20 cellular contexts compared by ENCODE assay signal in genomic region chr6:89602136-89602535, GRCh38. TPM values are rescaled to one million over a fixed set of nuclear protein-coding genes. Genes with fewer than 3 reads are reported as not detected.
DNase-seq lines count a peak whose midpoint lies in the region; ATAC-seq and TF ChIP-seq lines count a peak whose summit lies in the region.
"Had no signal": no experiment of that assay in that cellular context is flagged by ENCODE, and none has a peak within 500 bp of the region (broad histone marks: within the 10 kb centered on the region; RNA-seq: fewer than 3 reads in every experiment).

No MANE protein-coding gene starts in this region.

- peaks cover 4% of the 10 kb centered on the region for H3K4me1 Mint-ChIP-seq in neural progenitor cell

- no peaks in the 10 kb centered on the region for H3K27me3 Mint-ChIP-seq in neural progenitor cell (ENCODE audit: insufficient read depth, low read depth)
- H3K27me3 Mint-ChIP-seq: B cell; CD4-positive, CD25-positive, alpha-beta regulatory T cell had no signal

- no peak overlapping the region for H2AFZ ChIP-seq in neural progenitor cell (replicated peaks)

- no peaks in the 10 kb centered on the region for H3K36me3 ChIP-seq in neural progenitor cell
- H3K36me3 ChIP-seq: BLaER1 had no signal

- no peak for TF ChIP-seq CTCF in neural progenitor cell (IDR thresholded peaks at IDR 0.05)

- no peak overlapping the region for H3K4me3 Mint-ChIP-seq in neural progenitor cell
- H3K4me3 Mint-ChIP-seq: B cell; CD4-positive, CD25-positive, alpha-beta regulatory T cell; CD8-positive, alpha-beta T cell had no signal

- H3K9me3 Mint-ChIP-seq in neural progenitor cell = no peaks in the 10 kb centered on the region
- H3K9me3 Mint-ChIP-seq: CD8-positive, alpha-beta T cell had no signal

- DNase-seq in NCI-H510A treated with DMSO at 0.1 percent for 48 hours (lab: John Stamatoyannopoulos, UW) (peak; percentile 26), NCI-H510A (lab: John Stamatoyannopoulos, UW) (no peak), left kidney (ENCODE audit: low read depth, low spot score) (peak; percentile 96), neural progenitor cell (ENCODE audit: low spot score) (no peak), LoVo (ENCODE audit: low spot score) (no peak), NCI-H2029 treated with DMSO at 0.1 percent for 48 hours (lab: John Stamatoyannopoulos, UW) (no peak), sciatic nerve (ENCODE audit: low spot score) (no peak)
- no peak for DNase-seq in activated effector memory CD4-positive, alpha-beta T cell treated with Interleukin-2 at 50 U/mL for 16 hours
- DNase-seq: Caco-2; CD4-positive, CD25-positive, alpha-beta regulatory T cell; CD8-positive, alpha-beta T cell; DMS153; DND-41; GOT3; H7; HCEC 1CT had no signal

- H3K36me3 Mint-ChIP-seq in neural progenitor cell = peaks cover 6% of the 10 kb centered on the region

- no peak overlapping the region for H3K4me3 ChIP-seq in neural progenitor cell
- H3K4me3 ChIP-seq: BLaER1 had no signal

- H3F3A ChIP-seq in neural progenitor cell (ENCODE audit: low read depth) = no peaks in the 10 kb centered on the region

- no peak overlapping the region for H3K4me2 ChIP-seq in neural progenitor cell
- H3K4me2 ChIP-seq: BLaER1 had no signal

- H3K4me1 ChIP-seq in neural progenitor cell = no peaks in the 10 kb centered on the region

- H3K27ac ChIP-seq in neural progenitor cell = no peak overlapping the region
- H3K27ac ChIP-seq: 22Rv1, BLaER1, C4-2B had no signal

- H3K79me2 ChIP-seq in neural progenitor cell (ENCODE audit: low read depth) = no peaks in the 10 kb centered on the region

- H3K9me3 ChIP-seq in neural progenitor cell (ENCODE audit: low read depth) = no peaks in the 10 kb centered on the region
- H3K9me3 ChIP-seq: BLaER1, Caco-2 had no signal

- intact Hi-C loops in sciatic nerve (cut with DNase I) = no loop called here

- no peak for ATAC-seq in sciatic nerve
- ATAC-seq: CD8-positive, alpha-beta T cell had no signal

- no peak overlapping the region for H3K9ac ChIP-seq in neural progenitor cell
- H3K9ac ChIP-seq: BLaER1 had no signal

- H3K27ac Mint-ChIP-seq in neural progenitor cell = peak overlapping the region; percentile 54
- H3K27ac Mint-ChIP-seq: B cell; CD4-positive, CD25-positive, alpha-beta regulatory T cell; CD8-positive, alpha-beta T cell had no signal

- H3K27me3 ChIP-seq in neural progenitor cell = no peaks in the 10 kb centered on the region
- H3K27me3 ChIP-seq: BLaER1 had no signal

- H4K20me1 ChIP-seq in neural progenitor cell (ENCODE audit: low read depth) = no peaks in the 10 kb centered on the region
- H4K20me1 ChIP-seq: BLaER1 had no signal

RNA-seq across cellular contexts. Expression of gene LYRM2, which starts 36.4 kb away (rescaled TPM):
- total RNA-seq in neural progenitor cell (ENCODE audit: low replicate concordance) (21.6 and 37.1 TPM in 2 replicates), sciatic nerve (29.8 TPM)

Comparison
In these comparisons a context has a peak if more than half of its experiments do, and no peak if none do; other contexts are left out.
1. DNase-seq: peak in NCI-H510A treated with DMSO at 0.1 percent for 48 hours (single experiment) and left kidney (single experiment); none in NCI-H510A (single experiment), neural progenitor cell (single experiment), LoVo (single experiment), NCI-H2029 treated with DMSO at 0.1 percent for 48 hours (single experiment), activated effector memory CD4-positive, alpha-beta T cell treated with Interleukin-2 at 50 U/mL for 16 hours (single experiment) and sciatic nerve (single experiment).